1 cellular context compared by ENCODE assay signal in the genomic region with DNA sequence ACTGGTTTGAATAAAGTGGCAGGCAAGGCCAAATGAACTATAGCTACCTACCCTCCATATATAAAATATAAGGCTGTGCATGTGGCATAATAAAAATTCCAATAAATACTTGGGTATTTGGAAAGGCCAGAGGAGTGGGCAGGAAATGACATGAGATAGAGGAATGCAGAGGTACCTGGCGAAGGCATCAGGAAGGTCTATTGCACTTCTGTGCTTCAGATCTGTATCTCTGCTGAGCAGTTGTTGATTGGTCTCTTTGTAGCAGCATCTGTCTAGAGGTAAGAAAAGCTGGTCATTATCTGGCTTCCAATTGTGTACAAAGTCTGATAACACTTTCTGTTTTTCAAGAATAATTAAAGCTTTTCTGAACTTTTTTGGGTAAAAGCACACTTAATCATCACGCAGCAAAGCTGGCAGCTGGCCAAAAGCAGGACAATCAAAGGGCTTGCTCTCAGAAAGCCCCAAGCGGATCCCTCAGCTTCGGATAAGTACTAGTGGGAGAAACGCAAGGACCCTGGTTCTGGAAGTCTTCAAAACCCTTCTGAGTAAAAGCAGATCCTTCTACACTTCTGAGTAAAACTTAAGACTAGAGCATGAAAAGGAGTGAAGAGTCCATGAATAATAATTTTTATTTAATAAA.
TF ChIP-seq lines count a peak whose summit lies in the region.

No MANE protein-coding gene starts in this region.

TF ChIP-seq in IMR-90, 13 proteins besides CTCF, POLR2A, EP300 and RAD21 (continued from another document):
- TF ChIP-seq, protein P1, sequence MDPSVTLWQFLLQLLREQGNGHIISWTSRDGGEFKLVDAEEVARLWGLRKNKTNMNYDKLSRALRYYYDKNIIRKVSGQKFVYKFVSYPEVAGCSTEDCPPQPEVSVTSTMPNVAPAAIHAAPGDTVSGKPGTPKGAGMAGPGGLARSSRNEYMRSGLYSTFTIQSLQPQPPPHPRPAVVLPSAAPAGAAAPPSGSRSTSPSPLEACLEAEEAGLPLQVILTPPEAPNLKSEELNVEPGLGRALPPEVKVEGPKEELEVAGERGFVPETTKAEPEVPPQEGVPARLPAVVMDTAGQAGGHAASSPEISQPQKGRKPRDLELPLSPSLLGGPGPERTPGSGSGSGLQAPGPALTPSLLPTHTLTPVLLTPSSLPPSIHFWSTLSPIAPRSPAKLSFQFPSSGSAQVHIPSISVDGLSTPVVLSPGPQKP (IDR thresholded peaks at IDR 0.05; ENCODE audit: borderline replicate concordance, low read depth, low read length), result no peak
- no peak for TF ChIP-seq CEBPB (IDR thresholded peaks at IDR 0.05; ENCODE audit: low read depth, low read length)
